3 cellular contexts compared by ENCODE assay signal in genomic region chr2:134855709-134856108, GRCh38.
TF ChIP-seq lines count a peak whose summit lies in the region.

No MANE protein-coding gene starts in this region.

TF ChIP-seq in GM23338, 12 proteins besides CTCF, POLR2A, EP300 and RAD21 (continues in another document):
- no peak for TF ChIP-seq REST (IDR thresholded peaks at IDR 0.05; ENCODE audit: unreplicated experiment)

TF ChIP-seq in K562, 482 proteins besides CTCF, POLR2A, EP300 and RAD21:
- TF ChIP-seq ZNF583 (CRISPR knock-in tag; IDR thresholded peaks at IDR 0.05): no peak
- no peak for TF ChIP-seq MBD2 (IDR thresholded peaks at IDR 0.05; ENCODE audit: borderline replicate concordance, low read depth)
- no peak for TF ChIP-seq RFX1 (IDR thresholded peaks at IDR 0.05)
- no peak for TF ChIP-seq ZNF140 (CRISPR knock-in tag; IDR thresholded peaks at IDR 0.05)
- TF ChIP-seq NCOA6 (IDR thresholded peaks at IDR 0.05): no peak
- no peak for TF ChIP-seq ELF1 (tag; IDR thresholded peaks at IDR 0.05)
- TF ChIP-seq ZFX (CRISPR knock-in tag; IDR thresholded peaks at IDR 0.05): no peak
- no peak for TF ChIP-seq HDGF (IDR thresholded peaks at IDR 0.05)
- no peak for TF ChIP-seq NCOA4 (IDR thresholded peaks at IDR 0.05; ENCODE audit: partially characterized antibody)

TF ChIP-seq in HepG2, 621 proteins besides CTCF, POLR2A, EP300 and RAD21:
- TF ChIP-seq ZUFSP (CRISPR knock-in tag; IDR thresholded peaks at IDR 0.05; ENCODE audit: borderline replicate concordance) (no peak), RERE (CRISPR knock-in tag; IDR thresholded peaks at IDR 0.05; ENCODE audit: low read depth) (no peak)
TF ChIP-seq in HepG2: peak in this region for 0.
